Comparison of ENCODE assay signal across 14 cellular contexts in genomic region chr15:99432271-99433025, GRCh38.
A peak's percentile ranks its signal among the peaks of the same experiment; 100 is the strongest.
DNase-seq lines count a peak whose midpoint lies in the region; ATAC-seq and TF ChIP-seq lines count a peak whose summit lies in the region.
"Had no signal": no experiment of that assay in that cellular context is flagged by ENCODE, and none has a peak within 500 bp of the region (broad histone marks: within the 10 kb centered on the region; RNA-seq: fewer than 3 reads in every experiment).

No MANE protein-coding gene starts in this region.

- H2BK5ac ChIP-seq in trophoblast cell (ENCODE audit: low read depth, low read length, poor library complexity) = no peak overlapping the region

- H3K4me3 ChIP-seq in CD4-positive, CD25-positive, alpha-beta regulatory T cell (ENCODE audit: low read depth, low read length) = no peak overlapping the region
- no peak overlapping the region for H3K4me3 ChIP-seq in Peyer's patch
- no peak overlapping the region for H3K4me3 ChIP-seq in heart left ventricle
- no peak overlapping the region for H3K4me3 ChIP-seq in trophoblast cell (ENCODE audit: low read depth, low read length)
- H3K4me3 ChIP-seq: coronary artery had no signal

- peaks cover 0 to 37% (median 4%) of the 10 kb centered on the region in 4 donors for H3K4me1 Mint-ChIP-seq in CD4-positive, CD25-positive, alpha-beta regulatory T cell
- peaks cover 8% of the 10 kb centered on the region for H3K4me1 Mint-ChIP-seq in endothelial cell (ENCODE audit: unreplicated experiment)

- H4K12ac ChIP-seq in trophoblast cell (ENCODE audit: low read depth, low read length) = no peak overlapping the region

- no peak for TF ChIP-seq CTCF in Peyer's patch (IDR thresholded peaks at IDR 0.05)
- TF ChIP-seq CTCF in heart left ventricle (IDR thresholded peaks at IDR 0.05) = no peak
- no peak for TF ChIP-seq CTCF in endothelial cell (IDR thresholded peaks at IDR 0.05; ENCODE audit: unreplicated experiment)

- 87 to 94% (median 91%) methylated on average over 11 to 15 of the region's 15 CpGs for WGBS in heart left ventricle, 4 donors
- WGBS in trophoblast cell (ENCODE audit: extremely low coverage, insufficient coverage, insufficient read length) = no CpG with 5 or more reads among the region's 15 CpGs

- H2BK120ac ChIP-seq in trophoblast cell (ENCODE audit: insufficient read depth, low read length, poor library complexity) = peak overlapping the region; percentile 70

- H3K36me3 Mint-ChIP-seq in CD4-positive, CD25-positive, alpha-beta regulatory T cell = no peaks in the 10 kb centered on the region
- H3K36me3 Mint-ChIP-seq in endothelial cell (ENCODE audit: low read depth, unreplicated experiment) = no peaks in the 10 kb centered on the region
- H3K36me3 Mint-ChIP-seq: activated naive CD4-positive, alpha-beta T cell treated with anti-CD3 and anti-CD28 coated beads, Interleukin-2, amount 50 U/mL, for 24 hours; CD4-positive, alpha-beta memory T cell had no signal

- peak overlapping the region in 1 of 4 donors; percentile 31 for H3K4me3 Mint-ChIP-seq in CD4-positive, CD25-positive, alpha-beta regulatory T cell
- H3K4me3 Mint-ChIP-seq in endothelial cell (ENCODE audit: unreplicated experiment) = no peak overlapping the region
- H3K4me3 Mint-ChIP-seq: activated CD4-positive, alpha-beta T cell treated with anti-CD3 and anti-CD28 coated beads, Interleukin-2, amount 10 ng/mL, durations not matched to agents 7 days and 5 days; activated naive CD4-positive, alpha-beta T cell treated with anti-CD3 and anti-CD28 coated beads, Interleukin-2, amount 50 U/mL, for 24 hours had no signal

- H3K79me2 ChIP-seq in trophoblast cell (ENCODE audit: control insufficient read depth, insufficient read depth, low read length, poor library complexity) = peaks cover 3% of the 10 kb centered on the region

- H2AK5ac ChIP-seq in trophoblast cell (ENCODE audit: low read length) = peak overlapping the region; percentile 42

- no peak overlapping the region for H4K8ac ChIP-seq in trophoblast cell (ENCODE audit: low read depth, low read length)

- H2BK12ac ChIP-seq in trophoblast cell (ENCODE audit: low read length) = peak overlapping the region; percentile 75

- no peak overlapping the region for H3K14ac ChIP-seq in trophoblast cell (ENCODE audit: low read length)

- peaks cover 14% of the 10 kb centered on the region for H3K79me1 ChIP-seq in trophoblast cell (ENCODE audit: low read length)

- H3K23ac ChIP-seq in trophoblast cell (ENCODE audit: low read length) = no peak overlapping the region

- peak overlapping the region; percentile 23 to 79 (median 59) for H3K27ac Mint-ChIP-seq in CD4-positive, CD25-positive, alpha-beta regulatory T cell
- H3K27ac Mint-ChIP-seq in endothelial cell (ENCODE audit: unreplicated experiment) = no peak overlapping the region

- H3K9me3 Mint-ChIP-seq in CD4-positive, CD25-positive, alpha-beta regulatory T cell = no peaks in the 10 kb centered on the region
- H3K9me3 Mint-ChIP-seq in endothelial cell (ENCODE audit: unreplicated experiment) = no peaks in the 10 kb centered on the region
- H3K9me3 Mint-ChIP-seq: activated CD4-positive, alpha-beta T cell treated with anti-CD3 and anti-CD28 coated beads, Interleukin-2, amount 10 ng/mL, durations not matched to agents 7 days and 5 days; activated naive CD4-positive, alpha-beta T cell treated with anti-CD3 and anti-CD28 coated beads, Interleukin-2, amount 50 U/mL, for 24 hours; CD4-positive, alpha-beta memory T cell had no signal

- no peak overlapping the region for H3K4me2 ChIP-seq in trophoblast cell (ENCODE audit: low read length)

- no peak for TF ChIP-seq POLR2A in Peyer's patch (IDR thresholded peaks at IDR 0.05)
- TF ChIP-seq POLR2A in heart left ventricle (IDR thresholded peaks at IDR 0.05) = no peak

- peak overlapping the region; percentile 67 for H4K91ac ChIP-seq in trophoblast cell (ENCODE audit: low read depth, low read length)

- no peaks in the 10 kb centered on the region for H3K27me3 ChIP-seq in CD4-positive, CD25-positive, alpha-beta regulatory T cell (ENCODE audit: control insufficient read depth, insufficient read depth, low read length)
- H3K27me3 ChIP-seq in Peyer's patch (no peaks in the 10 kb centered on the region), heart left ventricle (no peaks in the 10 kb centered on the region), trophoblast cell (ENCODE audit: insufficient read depth, low read length) (no peaks in the 10 kb centered on the region)

- peaks cover 17% of the 10 kb centered on the region for H3K4me1 ChIP-seq in CD4-positive, CD25-positive, alpha-beta regulatory T cell (ENCODE audit: control insufficient read depth, insufficient read depth, low read length, poor library complexity, severe bottlenecking)
- H3K4me1 ChIP-seq in Peyer's patch (peaks cover 0 to 28% (median 21%) of the 10 kb centered on the region in 4 donors), heart left ventricle (peaks cover 5 to 54% (median 42%) of the 10 kb centered on the region in 12 donors), trophoblast cell (ENCODE audit: control insufficient read depth in 1 of 2, insufficient read depth in 2 of 2, low read length in 2 of 2) (peaks cover 7 to 8% of the 10 kb centered on the region in 2 experiments)

- H3K27ac ChIP-seq in CD4-positive, CD25-positive, alpha-beta regulatory T cell (ENCODE audit: insufficient read depth, low read length, poor library complexity, severe bottlenecking) = no peak overlapping the region
- peak overlapping the region in 1 of 4 donors; percentile 58 for H3K27ac ChIP-seq in Peyer's patch
- H3K27ac ChIP-seq in heart left ventricle = peak overlapping the region in 11 of 12 donors; percentile 17 to 77 (median 67)
- no peak overlapping the region for H3K27ac ChIP-seq in trophoblast cell (ENCODE audit: low read depth, low read length)

- intact Hi-C loops in heart left ventricle (cut with DNase I) = no loop called here

- no peak overlapping the region for H2AFZ ChIP-seq in trophoblast cell (ENCODE audit: insufficient read depth, low read length, poor library complexity)

- ATAC-seq in CD4-positive, CD25-positive, alpha-beta regulatory T cell (ENCODE audit: low read depth in 2 of 2) = no peak
- no peak for ATAC-seq in heart left ventricle
- ATAC-seq in HG03045 (IDR thresholded peaks at IDR 0.05; ENCODE audit: unreplicated experiment) = no peak

- H3K27me3 Mint-ChIP-seq in CD4-positive, CD25-positive, alpha-beta regulatory T cell = no peaks in the 10 kb centered on the region
- peaks cover 8% of the 10 kb centered on the region for H3K27me3 Mint-ChIP-seq in endothelial cell (ENCODE audit: unreplicated experiment)
- H3K27me3 Mint-ChIP-seq: activated CD4-positive, alpha-beta T cell treated with anti-CD3 and anti-CD28 coated beads, Interleukin-2, amount 10 ng/mL, durations not matched to agents 7 days and 5 days; activated naive CD4-positive, alpha-beta T cell treated with anti-CD3 and anti-CD28 coated beads, Interleukin-2, amount 50 U/mL, for 24 hours; CD4-positive, alpha-beta memory T cell had no signal

- H3K9me3 ChIP-seq in CD4-positive, CD25-positive, alpha-beta regulatory T cell (ENCODE audit: control insufficient read depth in 2 of 2, low read length in 2 of 2) = no peaks in the 10 kb centered on the region
- no peaks in the 10 kb centered on the region for H3K9me3 ChIP-seq in Peyer's patch
- H3K9me3 ChIP-seq in heart left ventricle = no peaks in the 10 kb centered on the region
- H3K9me3 ChIP-seq in trophoblast cell (ENCODE audit: insufficient read depth, low read depth, low read length) = peaks cover 3% of the 10 kb centered on the region

- peak overlapping the region; percentile 35 for H3K18ac ChIP-seq in trophoblast cell (ENCODE audit: low read length)

- H3K9ac ChIP-seq in trophoblast cell (ENCODE audit: low read length) = no peak overlapping the region

- no peak overlapping the region for H3K4ac ChIP-seq in trophoblast cell (ENCODE audit: low read depth, low read length)

- no peaks in the 10 kb centered on the region for H3K36me3 ChIP-seq in CD4-positive, CD25-positive, alpha-beta regulatory T cell (ENCODE audit: control insufficient read depth, insufficient read depth, low read length)
- H3K36me3 ChIP-seq in Peyer's patch = no peaks in the 10 kb centered on the region
- no peaks in the 10 kb centered on the region for H3K36me3 ChIP-seq in heart left ventricle
- no peaks in the 10 kb centered on the region for H3K36me3 ChIP-seq in trophoblast cell (ENCODE audit: control insufficient read depth in 1 of 2, insufficient read depth in 2 of 2, low read length in 2 of 2)

- no peak for DNase-seq in CD4-positive, CD25-positive, alpha-beta regulatory T cell
- DNase-seq in Peyer's patch (peak in 2 of 3 donors; percentile 21 to 40), heart left ventricle (peak in 3 of 5 donors; percentile 7 to 59 (median 16)), trophoblast cell (no peak), endothelial cell (ENCODE audit: low spot score) (no peak), glomerular visceral epithelial cell (ENCODE audit: extremely low spot score) (no peak), epidermal melanocyte (ENCODE audit: insufficient read length, low spot score) (no peak)
- DNase-seq: activated CD4-positive, alpha-beta T cell treated with anti-CD3 and anti-CD28 coated beads, Interleukin-2, amount 10 ng/mL, durations not matched to agents 7 days and 5 days; CD4-positive, alpha-beta memory T cell; GF-D8; retina had no signal

Comparison
In these comparisons a context has a peak if more than half of its experiments do, and no peak if none do; other contexts are left out.
1. DNase-seq: peak in Peyer's patch (2 of 3) and heart left ventricle (3 of 5); none in CD4-positive, CD25-positive, alpha-beta regulatory T cell (0 of 3), trophoblast cell (0 of 2), endothelial cell (single experiment), glomerular visceral epithelial cell (single experiment) and epidermal melanocyte (single experiment).
2. H3K27ac ChIP-seq: peak in heart left ventricle (11 of 12); none in CD4-positive, CD25-positive, alpha-beta regulatory T cell (single experiment) and trophoblast cell (single experiment).